15 cellular contexts compared by ENCODE assay signal in the genomic region with DNA sequence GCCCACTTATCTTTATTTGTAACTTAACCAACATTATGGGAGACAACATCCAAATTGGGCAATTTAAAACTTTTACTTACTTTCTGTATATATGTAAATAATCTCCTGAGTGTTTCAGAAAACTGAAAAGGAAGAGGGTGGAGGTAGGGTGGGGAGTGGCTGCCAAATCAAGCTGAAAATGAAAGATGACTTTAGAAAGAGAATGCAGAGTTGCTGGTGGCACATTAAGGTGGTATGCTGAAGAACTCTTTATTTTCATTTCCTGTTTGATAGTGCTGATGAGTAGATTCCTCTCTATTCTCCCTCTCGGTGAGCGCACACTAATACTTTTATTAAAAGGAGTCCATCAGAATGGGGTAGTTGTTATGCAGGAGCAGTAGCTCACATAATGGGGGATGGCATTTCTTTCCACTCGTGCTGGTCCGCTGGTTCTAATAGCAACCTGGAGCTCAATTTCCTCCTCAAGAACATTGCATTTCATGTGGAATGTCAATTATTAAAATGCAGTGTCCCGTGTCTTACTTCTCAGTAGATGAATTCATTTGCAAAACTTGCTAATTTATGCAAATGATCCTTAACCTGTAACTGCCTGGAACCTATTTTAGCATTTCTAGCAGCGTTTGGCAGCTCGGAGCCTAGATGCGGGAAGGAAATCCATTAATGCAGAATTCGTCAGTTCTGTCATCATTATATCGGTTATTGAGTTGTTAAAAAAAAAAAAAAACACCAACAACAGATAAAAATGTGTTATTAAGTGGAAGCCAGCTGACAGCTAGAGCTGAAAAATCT.
DNase-seq lines count a peak whose midpoint lies in the region; ATAC-seq lines count a peak whose summit lies in the region.
"Had no signal": no experiment of that assay in that cellular context is flagged by ENCODE, and none has a peak within 500 bp of the region (broad histone marks: within the 10 kb centered on the region; RNA-seq: fewer than 3 reads in every experiment).

No MANE protein-coding gene starts in this region.

- H3K9ac ChIP-seq in HUES48 (ENCODE audit: low read depth, low read length) = 0 out of 2 replicates have a peak overlapping the region, but pooled peaks have one; percentile 13
- H3K9ac ChIP-seq in iPS-15b (ENCODE audit: low read depth, low read length) = no peak overlapping the region

- no peaks in the 10 kb centered on the region for H3K27me3 ChIP-seq in HUES48 (ENCODE audit: control insufficient read depth, insufficient read depth, low read length)
- no peaks in the 10 kb centered on the region for H3K27me3 ChIP-seq in iPS-15b (ENCODE audit: control insufficient read depth, insufficient read depth, low read length)
- H3K27me3 ChIP-seq: ascending aorta, MG63 had no signal

- ATAC-seq in GM18868 (IDR thresholded peaks at IDR 0.05; ENCODE audit: unreplicated experiment) (peak; percentile 81), GM21825 (IDR thresholded peaks at IDR 0.05; ENCODE audit: unreplicated experiment) (peak; percentile 67), HG02840 (IDR thresholded peaks at IDR 0.05; ENCODE audit: low FRiP score, unreplicated experiment) (no peak), HG03342 (IDR thresholded peaks at IDR 0.05; ENCODE audit: unreplicated experiment) (no peak), HG03460 (IDR thresholded peaks at IDR 0.05; ENCODE audit: unreplicated experiment) (no peak)
- ATAC-seq: activated CD4-positive, CD25-positive, alpha-beta regulatory T cell treated with anti-CD3 and anti-CD28 coated beads, Interleukin-2, amount 50 U/mL, for 24 hours; stimulated activated effector memory CD8-positive, alpha-beta T cell treated with anti-CD3 and anti-CD28 coated beads, Interleukin-12 subunit alpha, Interleukin-12 subunit beta, amount 100 ng/mL, for 72 hours; T-cell had no signal

- DNase-seq in glomerular visceral epithelial cell (ENCODE audit: extremely low spot score) = no peak
- DNase-seq: cortex of kidney, MG63, T-cell had no signal

- H3K36me3 ChIP-seq in HUES48 (ENCODE audit: control insufficient read depth, insufficient read depth, low read length) (no peaks in the 10 kb centered on the region), iPS-15b (ENCODE audit: control insufficient read depth, insufficient read depth, low read length) (no peaks in the 10 kb centered on the region)
- H3K36me3 ChIP-seq: ascending aorta, MG63 had no signal

- H3K4me1 ChIP-seq in HUES48 (ENCODE audit: control insufficient read depth, insufficient read depth, low read length) = peaks cover 42% of the 10 kb centered on the region
- H3K4me1 ChIP-seq in iPS-15b (ENCODE audit: control insufficient read depth, insufficient read depth, low read length) = peaks cover 28% of the 10 kb centered on the region
- H3K4me1 ChIP-seq: ascending aorta had no signal

- H3K27ac ChIP-seq in HUES48 (ENCODE audit: low read depth, low read length) = peak overlapping the region; percentile 75
- H3K27ac ChIP-seq: ascending aorta, epithelial cell of prostate had no signal

- H3K9me3 ChIP-seq in HUES48 (ENCODE audit: control insufficient read depth, insufficient read depth, low read length) = no peaks in the 10 kb centered on the region
- H3K9me3 ChIP-seq in iPS-15b (ENCODE audit: control insufficient read depth, insufficient read depth, low read length) = no peaks in the 10 kb centered on the region
- H3K9me3 ChIP-seq: ascending aorta, MG63 had no signal

- H3K4me3 ChIP-seq in HUES48 (ENCODE audit: low read depth, low read length) (peak overlapping the region; percentile 12), iPS-15b (ENCODE audit: low read depth, low read length) (peak overlapping the region; percentile 4)
- H3K4me3 ChIP-seq: ascending aorta, MG63 had no signal

Comparison
In these comparisons a context has a peak if more than half of its experiments do, and no peak if none do; other contexts are left out.
1. ATAC-seq: peak in GM18868 (single experiment) and GM21825 (single experiment); none in HG02840 (single experiment), HG03342 (single experiment) and HG03460 (single experiment).